Comparison of ENCODE assay signal across 39 cellular contexts in genomic region chr1:159431904-159432303, GRCh38. TPM values are rescaled to one million over a fixed set of nuclear protein-coding genes. Genes with fewer than 3 reads are reported as not detected.
"Had no signal": no experiment of that assay in that cellular context is flagged by ENCODE, and none has a peak within 500 bp of the region (broad histone marks: within the 10 kb centered on the region; RNA-seq: fewer than 3 reads in every experiment).

OR10J4 (plus strand) TSS chr1:159432204.

- DNase-seq: Karpas-422, Kasumi-1, MG63, MM.1S, MV-4-11, NCI-H1048, NCI-H1092, NCI-H1092 treated with DMSO at 0.1 percent for 48 hours, NCI-H1105, NCI-H1105 treated with DMSO at 0.1 percent for 48 hours, NCI-H1417, NCI-H1417 treated with DMSO at 0.1 percent for 48 hours, NCI-H1436, NCI-H1436 treated with DMSO at 0.1 percent for 48 hours, NCI-H146, NCI-H1694, NCI-H1694 treated with DMSO at 0.1 percent for 48 hours, NCI-H187, NCI-H187 treated with DMSO at 0.1 percent for 48 hours, NCI-H1930, NCI-H2029, NCI-H2029 treated with DMSO at 0.1 percent for 48 hours, NCI-H2081, NCI-H2081 treated with DMSO at 0.1 percent for 48 hours, NCI-H2107, NCI-H2171, NCI-H2171 treated with DMSO at 0.1 percent for 48 hours, NCI-H2227 treated with DMSO at 0.1 percent for 48 hours, NCI-H226, NCI-H345, NCI-H446, NCI-H446 treated with DMSO at 0.1 percent for 48 hours, NCI-H510A, NCI-H510A treated with DMSO at 0.1 percent for 48 hours, NCI-H524 had no signal

- H3K9me3 ChIP-seq: MG63 had no signal

RNA-seq across cellular contexts. Expression of gene OR10J4, which starts in this region (rescaled TPM):
- total RNA-seq: LHCN-M2, M059J, MCF 10A, NCI-H460 had no signal
